In genomic region chr15:68818088-68818670, GRCh38 we compare ENCODE assay signal across 8 cellular contexts. TPM values are rescaled to one million over a fixed set of nuclear protein-coding genes. Genes with fewer than 3 reads are reported as not detected.
A peak's percentile ranks its signal among the peaks of the same experiment; 100 is the strongest.
DNase-seq lines count a peak whose midpoint lies in the region; ATAC-seq lines count a peak whose summit lies in the region.

No MANE protein-coding gene starts in this region.

- intact Hi-C loops in activated T-helper 1 cell treated with anti-CD3 and anti-CD28 coated beads, Interleukin-12 subunit alpha, Interleukin-12 subunit beta, Interleukin-2, Interleukin-4 antibody, amounts not matched to agents 30 ng/mL and 10 ng/mL and 1 ng/mL, durations not matched to agents 14 hours and 24 hours and 36 hours (cut with micrococcal nuclease) = loop anchor here (2.0 to 10.0 kb wide), 3 partner anchors 635 to 937 kb away; partner anchors contain the start of genes PIAS1 and RPLP1
- intact Hi-C loops in naive thymus-derived CD4-positive, alpha-beta T cell (cut with micrococcal nuclease) = loop anchor here (2.0 to 10.0 kb wide), 5 partner anchors 541 to 1276 kb away; partner anchors contain the start of genes FEM1B (in 1 of the 2), KIF23 (in 1 of the 2), MAP2K5 (in 1 of the 2) and RPLP1 (in 1 of the 2)

- peaks cover 27% of the 10 kb centered on the region for H3K36me3 Mint-ChIP-seq in activated T-helper 1 cell treated with anti-CD3 and anti-CD28 coated beads, Interleukin-12 subunit alpha, Interleukin-12 subunit beta, Interleukin-2, Interleukin-4 antibody, amounts not matched to agents 30 ng/mL and 10 ng/mL and 1 ng/mL, durations not matched to agents 14 hours and 24 hours and 36 hours (ENCODE audit: low read depth)
- H3K36me3 Mint-ChIP-seq in naive thymus-derived CD4-positive, alpha-beta T cell = peaks cover 0 to 20% (median 4%) of the 10 kb centered on the region in 5 donors
- H3K36me3 Mint-ChIP-seq in stimulated activated naive CD8-positive, alpha-beta T cell treated with anti-CD3 and anti-CD28 coated beads, Interleukin-15, Interleukin-2, amounts not matched to agents 100 ng/mL and 50 ng/mL, for 24 hours (ENCODE audit: low read depth) = peaks cover 15% of the 10 kb centered on the region

- POLR2A ChIA-PET in naive thymus-derived CD4-positive, alpha-beta T cell (lab: Charles Lee) = interaction anchor here (0.6 to 4.4 kb wide), 6 partner anchors 11 to 1281 kb away, joined by 3 to 47 read pairs (median 8); partner anchors contain the start of gene FEM1B

- peaks cover 56% of the 10 kb centered on the region for H3K4me1 Mint-ChIP-seq in activated T-helper 1 cell treated with anti-CD3 and anti-CD28 coated beads, Interleukin-12 subunit alpha, Interleukin-12 subunit beta, Interleukin-2, Interleukin-4 antibody, amounts not matched to agents 30 ng/mL and 10 ng/mL and 1 ng/mL, durations not matched to agents 14 hours and 24 hours and 36 hours (ENCODE audit: low read depth)
- H3K4me1 Mint-ChIP-seq in naive thymus-derived CD4-positive, alpha-beta T cell = peaks cover 37 to 56% (median 51%) of the 10 kb centered on the region in 7 donors
- peaks cover 57% of the 10 kb centered on the region for H3K4me1 Mint-ChIP-seq in stimulated activated naive CD8-positive, alpha-beta T cell treated with anti-CD3 and anti-CD28 coated beads, Interleukin-15, Interleukin-2, amounts not matched to agents 100 ng/mL and 50 ng/mL, for 24 hours (ENCODE audit: low read depth)

- no peaks in the 10 kb centered on the region for H3K9me3 ChIP-seq in naive thymus-derived CD4-positive, alpha-beta T cell (ENCODE audit: control insufficient read depth in 2 of 3, low read length in 3 of 3)

- peaks cover 21 to 24% of the 10 kb centered on the region in 2 donors for H3K4me1 ChIP-seq in naive thymus-derived CD4-positive, alpha-beta T cell (ENCODE audit: control insufficient read depth in 2 of 2, insufficient read depth in 2 of 2, low read length in 2 of 2)

- CTCF ChIA-PET in naive thymus-derived CD4-positive, alpha-beta T cell (lab: Charles Lee) = interaction anchor here (1.4 kb wide), 1 partner anchor 11 kb away, joined by 3 read pairs; no protein-coding TSS in a partner anchor

- peak overlapping the region; percentile 91 for H3K27ac ChIP-seq in naive thymus-derived CD4-positive, alpha-beta T cell (ENCODE audit: low read depth, low read length)

- no peaks in the 10 kb centered on the region for H3K27me3 ChIP-seq in naive thymus-derived CD4-positive, alpha-beta T cell (ENCODE audit: control insufficient read depth in 2 of 2, insufficient read depth in 2 of 2, low read length in 2 of 2)

- ATAC-seq in HG03354 (IDR thresholded peaks at IDR 0.05; ENCODE audit: poor library complexity, severe bottlenecking, unreplicated experiment) = peak; percentile 26
- ATAC-seq in naive thymus-derived CD4-positive, alpha-beta T cell = peak; percentile 50

- no peaks in the 10 kb centered on the region for H3K9me3 Mint-ChIP-seq in activated T-helper 1 cell treated with anti-CD3 and anti-CD28 coated beads, Interleukin-12 subunit alpha, Interleukin-12 subunit beta, Interleukin-2, Interleukin-4 antibody, amounts not matched to agents 30 ng/mL and 10 ng/mL and 1 ng/mL, durations not matched to agents 14 hours and 24 hours and 36 hours
- peaks cover 0 to 4% (median 0%) of the 10 kb centered on the region in 11 donors for H3K9me3 Mint-ChIP-seq in naive thymus-derived CD4-positive, alpha-beta T cell
- H3K9me3 Mint-ChIP-seq in stimulated activated naive CD8-positive, alpha-beta T cell treated with anti-CD3 and anti-CD28 coated beads, Interleukin-15, Interleukin-2, amounts not matched to agents 100 ng/mL and 50 ng/mL, for 24 hours = no peaks in the 10 kb centered on the region

- H3K4me3 ChIP-seq in naive thymus-derived CD4-positive, alpha-beta T cell (ENCODE audit: low read length) = peak overlapping the region; percentile 99

- H3K36me3 ChIP-seq in naive thymus-derived CD4-positive, alpha-beta T cell (ENCODE audit: control insufficient read depth in 2 of 3, insufficient read depth in 3 of 3, low read length in 3 of 3) = peaks cover 0 to 29% (median 0%) of the 10 kb centered on the region in 3 experiments

- DNase-seq in CMK (ENCODE audit: low read depth) (peak; percentile 65), OCI-M1 (lab: John Stamatoyannopoulos, UW) (peak; percentile 88), fibroblast of gingiva (ENCODE audit: low read depth) (peak; percentile 81), HPDE6-E6E7 (ENCODE audit: extremely low spot score) (no peak)
- peak; percentile 56 for DNase-seq in activated T-helper 1 cell treated with anti-CD3 and anti-CD28 coated beads, Interleukin-12 subunit alpha, Interleukin-12 subunit beta, Interleukin-2, Interleukin-4 antibody, amounts not matched to agents 30 ng/mL and 10 ng/mL and 1 ng/mL, durations not matched to agents 14 hours and 24 hours and 36 hours (ENCODE audit: low spot score)
- peak; percentile 62 to 70 (median 68) for DNase-seq in naive thymus-derived CD4-positive, alpha-beta T cell

- no peaks in the 10 kb centered on the region for H3K27me3 Mint-ChIP-seq in activated T-helper 1 cell treated with anti-CD3 and anti-CD28 coated beads, Interleukin-12 subunit alpha, Interleukin-12 subunit beta, Interleukin-2, Interleukin-4 antibody, amounts not matched to agents 30 ng/mL and 10 ng/mL and 1 ng/mL, durations not matched to agents 14 hours and 24 hours and 36 hours (ENCODE audit: insufficient read depth)
- no peaks in the 10 kb centered on the region for H3K27me3 Mint-ChIP-seq in naive thymus-derived CD4-positive, alpha-beta T cell
- H3K27me3 Mint-ChIP-seq in stimulated activated naive CD8-positive, alpha-beta T cell treated with anti-CD3 and anti-CD28 coated beads, Interleukin-15, Interleukin-2, amounts not matched to agents 100 ng/mL and 50 ng/mL, for 24 hours = no peaks in the 10 kb centered on the region

- peak overlapping the region; percentile 98 for H3K4me3 Mint-ChIP-seq in activated T-helper 1 cell treated with anti-CD3 and anti-CD28 coated beads, Interleukin-12 subunit alpha, Interleukin-12 subunit beta, Interleukin-2, Interleukin-4 antibody, amounts not matched to agents 30 ng/mL and 10 ng/mL and 1 ng/mL, durations not matched to agents 14 hours and 24 hours and 36 hours
- H3K4me3 Mint-ChIP-seq in naive thymus-derived CD4-positive, alpha-beta T cell = peak overlapping the region; percentile 64 to 100 (median 88)
- peak overlapping the region; percentile 92 for H3K4me3 Mint-ChIP-seq in stimulated activated naive CD8-positive, alpha-beta T cell treated with anti-CD3 and anti-CD28 coated beads, Interleukin-15, Interleukin-2, amounts not matched to agents 100 ng/mL and 50 ng/mL, for 24 hours

- H3K27ac Mint-ChIP-seq in activated T-helper 1 cell treated with anti-CD3 and anti-CD28 coated beads, Interleukin-12 subunit alpha, Interleukin-12 subunit beta, Interleukin-2, Interleukin-4 antibody, amounts not matched to agents 30 ng/mL and 10 ng/mL and 1 ng/mL, durations not matched to agents 14 hours and 24 hours and 36 hours = no peak overlapping the region
- peak overlapping the region in 6 of 9 donors; percentile 30 to 86 (median 55) for H3K27ac Mint-ChIP-seq in naive thymus-derived CD4-positive, alpha-beta T cell
- H3K27ac Mint-ChIP-seq in stimulated activated naive CD8-positive, alpha-beta T cell treated with anti-CD3 and anti-CD28 coated beads, Interleukin-15, Interleukin-2, amounts not matched to agents 100 ng/mL and 50 ng/mL, for 24 hours = peak overlapping the region; percentile 55

RNA-seq across cellular contexts. Expression of gene ANP32A, which starts 2.5 kb away (rescaled TPM):
- 275 TPM in 2 replicates for total RNA-seq in activated T-helper 1 cell treated with anti-CD3 and anti-CD28 coated beads, Interleukin-12 subunit alpha, Interleukin-12 subunit beta, Interleukin-2, Interleukin-4 antibody, amounts not matched to agents 30 ng/mL and 10 ng/mL and 1 ng/mL, durations not matched to agents 14 hours and 24 hours and 36 hours
- 100 to 1,000 TPM in 4 of 5 experiments, 10 to 100 TPM in 1; 86.1 to 229 (median 136) TPM for total RNA-seq in naive thymus-derived CD4-positive, alpha-beta T cell
- 100 to 1,000 TPM in 1 of 2 donors, 10 to 100 TPM in 1; 89.6 to 111 TPM for polyA plus RNA-seq in naive thymus-derived CD4-positive, alpha-beta T cell
